Comparison of ENCODE assay signal across 11 cellular contexts in the genomic region with DNA sequence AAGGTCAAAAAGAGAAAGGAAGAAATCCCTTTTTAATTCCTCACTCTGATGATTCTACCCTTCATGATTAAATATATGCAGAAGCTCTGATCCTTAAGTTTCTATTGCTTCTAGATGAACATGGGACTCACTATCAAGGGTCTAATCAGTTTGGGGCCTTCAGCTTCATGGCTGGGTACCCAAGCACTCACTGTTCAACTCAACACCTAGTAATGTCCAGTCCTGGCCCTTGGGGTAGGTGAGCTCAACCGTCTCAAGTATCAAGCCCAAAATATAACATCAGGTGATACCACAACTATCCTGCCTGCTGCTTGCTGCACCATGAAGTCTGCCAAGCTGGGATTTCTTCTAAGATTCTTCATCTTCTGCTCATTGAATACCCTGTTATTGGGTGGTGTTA. TPM values are rescaled to one million over a fixed set of nuclear protein-coding genes. Genes with fewer than 3 reads are reported as not detected.
"Had no signal": no experiment of that assay in that cellular context is flagged by ENCODE, and none has a peak within 500 bp of the region (broad histone marks: within the 10 kb centered on the region; RNA-seq: fewer than 3 reads in every experiment).

Gene SPINT4, plus strand, starts transcription at position 301 of the 400 bp plus-strand sequence. Its CDS starts 21 bp downstream, at position 322.

- H3K27ac Mint-ChIP-seq: H9, HFFc6 had no signal

- H3K9me3 Mint-ChIP-seq: HFFc6 had no signal

- H3K4me1 ChIP-seq: HAP-1 had no signal

- H3K36me3 ChIP-seq: HAP-1 had no signal

- ATAC-seq: HCT116 had no signal

- DNase-seq: GM23248, GOT3, H7, H9, HCEC 1CT, HFFc6 had no signal

- H2AFZ ChIP-seq: GM23248 had no signal

- H3K4me3 Mint-ChIP-seq: H9, HFFc6 had no signal

- H3K4me1 Mint-ChIP-seq: H9 had no signal

- FAIRE-seq: H1, H54 had no signal

- H3K27ac ChIP-seq: GM23248 had no signal

- H3K4me3 ChIP-seq: GM23248, HAP-1 had no signal

RNA-seq across cellular contexts. Expression of gene SPINT4, which starts in this region (rescaled TPM):
- total RNA-seq: GM23248, H1, H4, H7, H9, HFFc6 had no signal
- polyA plus RNA-seq: GM23248, H1 had no signal
